Comparison of ENCODE assay signal across 22 cellular contexts in the genomic region with DNA sequence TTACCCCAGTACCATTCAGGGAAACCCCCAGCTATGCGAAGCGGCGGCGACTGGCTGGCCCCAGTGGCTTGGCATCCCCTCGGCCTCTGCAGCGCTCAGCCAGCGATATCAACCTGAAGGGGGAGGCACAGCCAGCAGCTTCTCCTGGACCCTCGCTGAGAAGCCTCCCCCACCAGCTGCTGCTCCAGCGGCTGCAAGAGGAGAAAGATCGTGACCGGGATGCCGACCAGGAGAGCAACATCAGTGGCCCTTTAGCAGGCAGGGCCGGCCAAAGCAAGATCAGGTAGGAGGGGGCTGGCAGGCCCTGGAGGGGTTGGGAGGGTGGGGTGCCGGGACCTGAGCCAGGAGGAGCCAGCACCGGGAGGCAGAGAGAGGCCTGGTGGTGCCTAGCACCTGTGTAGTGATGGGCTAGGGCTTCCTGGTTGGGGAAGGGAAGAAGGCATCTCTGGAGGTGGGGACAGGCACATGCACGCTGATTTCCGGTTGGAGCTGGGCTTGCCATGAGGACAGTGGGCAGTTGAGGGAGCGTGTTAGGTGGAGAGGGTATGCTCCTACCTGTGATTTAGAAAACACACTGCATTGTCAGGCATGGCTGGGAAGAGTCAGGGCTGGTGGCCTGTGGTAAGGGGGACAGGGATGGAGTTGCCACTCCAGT. TPM values are rescaled to one million over a fixed set of nuclear protein-coding genes. Genes with fewer than 3 reads are reported as not detected.
DNase-seq lines count a peak whose midpoint lies in the region; ATAC-seq and TF ChIP-seq lines count a peak whose summit lies in the region.
"Had no signal": no experiment of that assay in that cellular context is flagged by ENCODE, and none has a peak within 500 bp of the region (broad histone marks: within the 10 kb centered on the region; RNA-seq: fewer than 3 reads in every experiment).

No MANE protein-coding gene starts in this region.

- H3K4me2 ChIP-seq in osteoblast (ENCODE audit: insufficient read depth, low read length): no peak overlapping the region
- H3K4me2 ChIP-seq: BLaER1 treated with 17β-estradiol and CSF1 and Interleukin-3, amounts not matched to agents 10 nM and 100 nM had no signal

- H2AFZ ChIP-seq in osteoblast (ENCODE audit: low read length): no peak overlapping the region

- H3K4me3 ChIP-seq in osteoblast (ENCODE audit: insufficient read depth, low read length): no peak overlapping the region
- H3K4me3 ChIP-seq: adrenal gland; BLaER1 treated with 17β-estradiol and CSF1 and Interleukin-3, amounts not matched to agents 10 nM and 100 nM; K562; smooth muscle cell had no signal

- intact Hi-C loops in natural killer cell (cut with micrococcal nuclease): loop anchor here (5.0 kb wide), 1 partner anchor 443 kb away; the partner anchor contains the start of gene HDAC10
- intact Hi-C loops in cardiac septum (cut with DNase I): no loop called here
- intact Hi-C loops in CD4-positive, alpha-beta T cell (cut with DNase I, micrococcal nuclease): loop anchor here in 1 of 2 experiments (5.0 kb wide), 1 partner anchor 73 kb away; no protein-coding TSS in a partner anchor

- no peak for TF ChIP-seq CTCF in natural killer cell (IDR thresholded peaks at IDR 0.05)
- TF ChIP-seq CTCF in osteoblast (IDR thresholded peaks at IDR 0.05; ENCODE audit: extremely low read depth, low read depth, low read length): no peak
- TF ChIP-seq CTCF in CD4-positive, alpha-beta T cell (IDR thresholded peaks at IDR 0.05): no peak

- no peak overlapping the region for H3K4me3 Mint-ChIP-seq in natural killer cell treated with Interleukin-12 subunit alpha and Interleukin-12 subunit beta and Interleukin-15 and Interleukin-18, amount 100 ng/mL, for 72 hours
- no peak overlapping the region for H3K4me3 Mint-ChIP-seq in natural killer cell
- no peak overlapping the region for H3K4me3 Mint-ChIP-seq in CD4-positive, alpha-beta T cell
- H3K4me3 Mint-ChIP-seq: activated B cell treated with CpG ODN at 0.5 μM for 24 hours; naive thymus-derived CD4-positive, alpha-beta T cell had no signal

- H3K36me3 Mint-ChIP-seq in natural killer cell treated with Interleukin-12 subunit alpha and Interleukin-12 subunit beta and Interleukin-15 and Interleukin-18, amount 100 ng/mL, for 72 hours: no peaks in the 10 kb centered on the region
- H3K36me3 Mint-ChIP-seq in natural killer cell: no peaks in the 10 kb centered on the region
- H3K36me3 Mint-ChIP-seq in CD4-positive, alpha-beta T cell (ENCODE audit: low read depth): no peaks in the 10 kb centered on the region

- DNase-seq in natural killer cell treated with Interleukin-12 subunit alpha and Interleukin-12 subunit beta and Interleukin-15 and Interleukin-18, amount 100 ng/mL, for 72 hours (ENCODE audit: low spot score): peak; percentile 58
- DNase-seq in natural killer cell (no peak), cardiac septum (ENCODE audit: low spot score) (peak; percentile 59), osteoblast (ENCODE audit: insufficient read length, low spot score, missing footprints) (peak; percentile 69), HK-2 (ENCODE audit: unreplicated experiment) (no peak), nucleus accumbens (lab: John Stamatoyannopoulos, UW) (no peak)
- no peak for DNase-seq in CD4-positive, alpha-beta T cell
- DNase-seq: activated B cell treated with CpG ODN at 0.5 μM for 24 hours; activated CD8-positive, alpha-beta memory T cell treated with anti-CD3 and anti-CD28 coated beads, Interleukin-2, amount 50 U/mL, for 48 hours; activated gamma-delta T cell; EL; kidney glomerular epithelial cell; naive thymus-derived CD4-positive, alpha-beta T cell; NCI-H2227 treated with DMSO at 0.1 percent for 48 hours; T1000 had no signal

- CTCF ChIA-PET in CD4-positive, alpha-beta T cell (lab: Charles Lee): no interaction called here

- H3K27ac Mint-ChIP-seq in natural killer cell treated with Interleukin-12 subunit alpha and Interleukin-12 subunit beta and Interleukin-15 and Interleukin-18, amount 100 ng/mL, for 72 hours: no peak overlapping the region
- no peak overlapping the region for H3K27ac Mint-ChIP-seq in natural killer cell
- H3K27ac Mint-ChIP-seq in CD4-positive, alpha-beta T cell: no peak overlapping the region
- H3K27ac Mint-ChIP-seq: activated B cell treated with CpG ODN at 0.5 μM for 24 hours; naive thymus-derived CD4-positive, alpha-beta T cell had no signal

- H3K4me1 Mint-ChIP-seq in natural killer cell treated with Interleukin-12 subunit alpha and Interleukin-12 subunit beta and Interleukin-15 and Interleukin-18, amount 100 ng/mL, for 72 hours (ENCODE audit: low read depth in 2 of 2): peaks cover 3 to 13% of the 10 kb centered on the region in 2 donors
- H3K4me1 Mint-ChIP-seq in natural killer cell: no peaks in the 10 kb centered on the region
- no peaks in the 10 kb centered on the region for H3K4me1 Mint-ChIP-seq in CD4-positive, alpha-beta T cell (ENCODE audit: low read depth)
- H3K4me1 Mint-ChIP-seq: activated B cell treated with CpG ODN at 0.5 μM for 24 hours had no signal

- H3K27me3 ChIP-seq in osteoblast (ENCODE audit: insufficient read depth, low read length): peaks cover 3% of the 10 kb centered on the region
- no peaks in the 10 kb centered on the region for H3K27me3 ChIP-seq in CD4-positive, alpha-beta T cell (ENCODE audit: control insufficient read depth, insufficient read depth, low read length)
- H3K27me3 ChIP-seq: adrenal gland; BLaER1 treated with 17β-estradiol and CSF1 and Interleukin-3, amounts not matched to agents 10 nM and 100 nM had no signal

- no peaks in the 10 kb centered on the region for H3K4me1 ChIP-seq in osteoblast (ENCODE audit: insufficient read depth, low read length)
- H3K4me1 ChIP-seq: adrenal gland had no signal

- no peak overlapping the region for H3K27ac ChIP-seq in osteoblast (ENCODE audit: low read depth, low read length)
- H3K27ac ChIP-seq in CD4-positive, alpha-beta T cell (ENCODE audit: low read depth, low read length): no peak overlapping the region
- H3K27ac ChIP-seq: adrenal gland; BLaER1 treated with 17β-estradiol and CSF1 and Interleukin-3, amounts not matched to agents 10 nM and 100 nM had no signal

- peaks cover 0 to 14% of the 10 kb centered on the region in 2 donors for H3K27me3 Mint-ChIP-seq in natural killer cell treated with Interleukin-12 subunit alpha and Interleukin-12 subunit beta and Interleukin-15 and Interleukin-18, amount 100 ng/mL, for 72 hours
- peaks cover 8 to 12% of the 10 kb centered on the region in 2 donors for H3K27me3 Mint-ChIP-seq in natural killer cell (ENCODE audit: low read depth in 2 of 2)
- peaks cover 7% of the 10 kb centered on the region for H3K27me3 Mint-ChIP-seq in CD4-positive, alpha-beta T cell

- H4K20me1 ChIP-seq in osteoblast (ENCODE audit: insufficient read depth, low read length): no peaks in the 10 kb centered on the region

- ATAC-seq in natural killer cell treated with Interleukin-12 subunit alpha and Interleukin-12 subunit beta and Interleukin-15 and Interleukin-18, amount 100 ng/mL, for 72 hours: no peak
- no peak for ATAC-seq in natural killer cell
- ATAC-seq in CD4-positive, alpha-beta T cell (ENCODE audit: poor library complexity): no peak
- ATAC-seq: K562; naive thymus-derived CD4-positive, alpha-beta T cell had no signal

- POLR2A ChIA-PET in CD4-positive, alpha-beta T cell (lab: Charles Lee): interaction anchor here (1.4 kb wide), 1 partner anchor 74 kb away, joined by 3 read pairs; no protein-coding TSS in a partner anchor

- no peaks in the 10 kb centered on the region for H3K9me3 ChIP-seq in osteoblast (ENCODE audit: low read depth, low read length)
- no peaks in the 10 kb centered on the region for H3K9me3 ChIP-seq in CD4-positive, alpha-beta T cell (ENCODE audit: control insufficient read depth, low read length)
- H3K9me3 ChIP-seq: adrenal gland; BLaER1 treated with 17β-estradiol and CSF1 and Interleukin-3, amounts not matched to agents 10 nM and 100 nM had no signal

- H3K36me3 ChIP-seq in osteoblast (ENCODE audit: insufficient read depth, low read length): no peaks in the 10 kb centered on the region
- H3K36me3 ChIP-seq: adrenal gland had no signal

- H3K79me2 ChIP-seq in osteoblast (ENCODE audit: insufficient read depth, low read length): no peaks in the 10 kb centered on the region

- no peaks in the 10 kb centered on the region for H3K9me3 Mint-ChIP-seq in natural killer cell treated with Interleukin-12 subunit alpha and Interleukin-12 subunit beta and Interleukin-15 and Interleukin-18, amount 100 ng/mL, for 72 hours
- H3K9me3 Mint-ChIP-seq in natural killer cell: peaks cover 0 to 5% of the 10 kb centered on the region in 2 donors
- H3K9me3 Mint-ChIP-seq in CD4-positive, alpha-beta T cell: peaks cover 6% of the 10 kb centered on the region

RNA-seq across cellular contexts. Expression of gene SHANK3, which starts 22.3 kb away (rescaled TPM):
- not detected for total RNA-seq in natural killer cell treated with Interleukin-12 subunit alpha and Interleukin-12 subunit beta and Interleukin-15 and Interleukin-18, amount 100 ng/mL, for 72 hours
- total RNA-seq in natural killer cell (under 1 TPM in 1 of 3 donors, not detected in 2; 0.07 TPM), cardiac septum (25.9 TPM), osteoblast (0.36 and 0.59 TPM in 2 replicates)
- total RNA-seq in CD4-positive, alpha-beta T cell: not detected
- total RNA-seq: activated B cell treated with CpG ODN at 0.5 μM for 24 hours, HT-29 had no signal

RNA-seq across cellular contexts. Expression of gene ACR, which starts 43.1 kb away (rescaled TPM):
- total RNA-seq in natural killer cell treated with Interleukin-12 subunit alpha and Interleukin-12 subunit beta and Interleukin-15 and Interleukin-18, amount 100 ng/mL, for 72 hours: not detected
- total RNA-seq in natural killer cell: not detected
- total RNA-seq in cardiac septum: 0.40 TPM
- 1.4 TPM in 1 of 2 replicates, not detected in the other for total RNA-seq in osteoblast
- total RNA-seq in CD4-positive, alpha-beta T cell: not detected
- total RNA-seq: activated B cell treated with CpG ODN at 0.5 μM for 24 hours; H4; HT-29; K562; MCF 10A; naive thymus-derived CD4-positive, alpha-beta T cell had no signal

Comparison
In these comparisons a context has a peak if more than half of its experiments do, and no peak if none do; other contexts are left out.
1. DNase-seq: peak in natural killer cell treated with Interleukin-12 subunit alpha and Interleukin-12 subunit beta and Interleukin-15 and Interleukin-18, amount 100 ng/mL, for 72 hours (single experiment), cardiac septum (single experiment) and osteoblast (single experiment); none in natural killer cell (single experiment), CD4-positive, alpha-beta T cell (0 of 10), HK-2 (single experiment) and nucleus accumbens (0 of 56).
2. RNA of gene SHANK3, which starts 22.3 kb away (total RNA-seq): 25.9 TPM in cardiac septum (single experiment); 0.36 to 0.59 TPM in osteoblast, not detected in CD4-positive, alpha-beta T cell, not detected in natural killer cell treated with Interleukin-12 subunit alpha and Interleukin-12 subunit beta and Interleukin-15 and Interleukin-18, amount 100 ng/mL, for 72 hours and 0.07 TPM in natural killer cell; every median in the first group is over 10 times any median in the second.